15 cellular contexts compared by ENCODE assay signal in genomic region chr10:34658934-34659333, GRCh38.
DNase-seq lines count a peak whose midpoint lies in the region; ATAC-seq and TF ChIP-seq lines count a peak whose summit lies in the region.
"Had no signal": no experiment of that assay in that cellular context is flagged by ENCODE, and none has a peak within 500 bp of the region (broad histone marks: within the 10 kb centered on the region; RNA-seq: fewer than 3 reads in every experiment).

No MANE protein-coding gene starts in this region.

- H3K9me3 ChIP-seq in colonic mucosa (no peaks in the 10 kb centered on the region), esophagus squamous epithelium (no peaks in the 10 kb centered on the region), transverse colon (no peaks in the 10 kb centered on the region)
- H3K9me3 ChIP-seq: A549, BE2C, Caco-2 had no signal

- H3K4me1 ChIP-seq in GM23338 (ENCODE audit: insufficient read depth) (peaks cover 46% of the 10 kb centered on the region), colonic mucosa (peaks cover 8% of the 10 kb centered on the region), esophagus squamous epithelium (peaks cover 0 to 82% (median 5%) of the 10 kb centered on the region in 3 donors), transverse colon (peaks cover 0 to 47% (median 23%) of the 10 kb centered on the region in 4 donors)
- H3K4me1 ChIP-seq: Caco-2 had no signal

- no peak for TF ChIP-seq EP300 in transverse colon (IDR thresholded peaks at IDR 0.05; ENCODE audit: low read depth)

- no peaks in the 10 kb centered on the region; the same call in 1 of the 2 replicates for H3F3A ChIP-seq in GM23338 (replicated peaks; ENCODE audit: low read depth)

- H3K4me2 ChIP-seq in GM23338 = no peak overlapping the region
- H3K4me2 ChIP-seq: A549 had no signal

- no peak overlapping the region for H3K4me3 Mint-ChIP-seq in GM23338
- H3K4me3 Mint-ChIP-seq: CD8-positive, alpha-beta memory T cell had no signal

- no peak overlapping the region for H3K27ac ChIP-seq in GM23338 (ENCODE audit: low read depth)
- H3K27ac ChIP-seq in colonic mucosa = no peak overlapping the region
- peak overlapping the region in 3 of 4 donors; percentile 7 to 52 (median 43) for H3K27ac ChIP-seq in esophagus squamous epithelium
- H3K27ac ChIP-seq in transverse colon = no peak overlapping the region
- H3K27ac ChIP-seq: A549 had no signal

- DNase-seq in GM23338 (ENCODE audit: low spot score) (no peak), colonic mucosa (peak; percentile 61), esophagus squamous epithelium (lab: John Stamatoyannopoulos, UW) (no peak), transverse colon (peak; percentile 34)
- DNase-seq in stimulated activated CD4-positive, alpha-beta T cell treated with anti-CD3 and anti-CD28 coated beads, Interleukin-4, amount 100 ng/mL, for 1 hour = no peak
- DNase-seq: BE2C; Caco-2; CD8-positive, alpha-beta memory T cell; DND-41; GDM1; H9 had no signal

- TF ChIP-seq POLR2A in esophagus squamous epithelium (IDR thresholded peaks at IDR 0.05) (no peak), transverse colon (IDR thresholded peaks at IDR 0.05) (no peak)

- TF ChIP-seq CTCF in GM23338 (conservative IDR thresholded peaks at IDR 0.05; ENCODE audit: low read depth in 2 of 2) (no peak), colonic mucosa (IDR thresholded peaks at IDR 0.05) (no peak), esophagus squamous epithelium (IDR thresholded peaks at IDR 0.05) (no peak), transverse colon (IDR thresholded peaks at IDR 0.05) (no peak)

- H3K79me2 ChIP-seq in GM23338 (replicated peaks; ENCODE audit: insufficient read depth) = peaks cover 78% of the 10 kb centered on the region

- H3K9ac ChIP-seq in colonic mucosa (ENCODE audit: low read depth in 2 of 2, low read length in 2 of 2) = no peak overlapping the region

- H3K27ac Mint-ChIP-seq in GM23338 = no peak overlapping the region
- H3K27ac Mint-ChIP-seq: CD8-positive, alpha-beta memory T cell had no signal

- peaks cover 4% of the 10 kb centered on the region; the same call in 1 of the 2 replicates for H4K20me1 ChIP-seq in GM23338 (replicated peaks; ENCODE audit: insufficient read depth)

- in situ Hi-C loops in transverse colon (cut with MboI; ENCODE audit: low pct_ligation_motif_present in 1 of 4, low pct_unique_long_range_greater_than_20kb in 1 of 4, low sequenced_read_pairs in 3 of 4) = loop anchor here in 3 of 4 donors (25.0 kb wide), 1 partner anchor 328 kb away; no protein-coding TSS in a partner anchor

- no peaks in the 10 kb centered on the region for H3K9me3 Mint-ChIP-seq in GM23338
- H3K9me3 Mint-ChIP-seq: CD8-positive, alpha-beta memory T cell; H9 had no signal

- no peaks in the 10 kb centered on the region for H3K9me2 ChIP-seq in GM23338 (ENCODE audit: insufficient read depth)

- no peak overlapping the region for H3K4me3 ChIP-seq in GM23338
- H3K4me3 ChIP-seq in colonic mucosa = no peak overlapping the region
- no peak overlapping the region for H3K4me3 ChIP-seq in esophagus squamous epithelium
- H3K4me3 ChIP-seq in transverse colon = no peak overlapping the region
- H3K4me3 ChIP-seq: A549 had no signal

- H3K4me1 Mint-ChIP-seq in GM23338 = peaks cover 67% of the 10 kb centered on the region
- H3K4me1 Mint-ChIP-seq: CD8-positive, alpha-beta memory T cell had no signal

- peak; percentile 23; the same call in 2 of the 3 replicates for ATAC-seq in GM23338
- no peak for ATAC-seq in GM18511 (IDR thresholded peaks at IDR 0.05; ENCODE audit: unreplicated experiment)
- ATAC-seq in GM18907 (IDR thresholded peaks at IDR 0.05; ENCODE audit: unreplicated experiment) = no peak
- ATAC-seq: HepG2 had no signal

- no peak overlapping the region for H2AFZ ChIP-seq in GM23338

- 56 to 85% methylated on average over 1 of the region's 1 CpG for WGBS in esophagus squamous epithelium, 2 donors
- WGBS in transverse colon (ENCODE audit: low coverage in 1 of 2), 2 donors = 62 to 63% methylated on average over 1 of the region's 1 CpG

- peaks cover 5% of the 10 kb centered on the region for H3K27me3 Mint-ChIP-seq in GM23338 (ENCODE audit: insufficient read depth, low read depth, poor library complexity)

- no peaks in the 10 kb centered on the region for H3K36me3 ChIP-seq in GM23338 (ENCODE audit: insufficient read depth)
- no peaks in the 10 kb centered on the region for H3K36me3 ChIP-seq in colonic mucosa
- H3K36me3 ChIP-seq in esophagus squamous epithelium = no peaks in the 10 kb centered on the region
- no peaks in the 10 kb centered on the region for H3K36me3 ChIP-seq in transverse colon
- H3K36me3 ChIP-seq: BE2C had no signal

- no peaks in the 10 kb centered on the region for H3K27me3 ChIP-seq in GM23338 (ENCODE audit: insufficient read depth)
- no peaks in the 10 kb centered on the region for H3K27me3 ChIP-seq in colonic mucosa
- no peaks in the 10 kb centered on the region for H3K27me3 ChIP-seq in esophagus squamous epithelium
- H3K27me3 ChIP-seq in transverse colon = no peaks in the 10 kb centered on the region
- H3K27me3 ChIP-seq: BE2C had no signal

- no peaks in the 10 kb centered on the region for H3K36me3 Mint-ChIP-seq in GM23338 (ENCODE audit: low read depth)
- H3K36me3 Mint-ChIP-seq: CD8-positive, alpha-beta memory T cell had no signal

- intact Hi-C loops in colonic mucosa (cut with DNase I) = no loop called here
- intact Hi-C loops in esophagus squamous epithelium (cut with DNase I) = no loop called here
- intact Hi-C loops in transverse colon (cut with DNase I; ENCODE audit: low total_unique reads) = no loop called here

TF ChIP-seq in GM23338, 12 proteins besides CTCF, POLR2A, EP300 and RAD21 (continues in another document):
- TF ChIP-seq ZNF331 (CRISPR knock-in tag; IDR thresholded peaks at IDR 0.05; ENCODE audit: low read depth) (no peak), ETS1 (IDR thresholded peaks at IDR 0.05) (no peak), STAT1 (IDR thresholded peaks at IDR 0.05; ENCODE audit: unreplicated experiment) (no peak), EZH2phosphoT487 (IDR thresholded peaks at IDR 0.05; ENCODE audit: unreplicated experiment) (no peak), EZH2 (IDR thresholded peaks at IDR 0.05; ENCODE audit: low read depth, unreplicated experiment) (no peak), NANOG (IDR thresholded peaks at IDR 0.05; ENCODE audit: borderline replicate concordance) (no peak)

Comparison
In these comparisons a context has a peak if more than half of its experiments do, and no peak if none do; other contexts are left out.
1. DNase-seq: peak in colonic mucosa (single experiment) and transverse colon (single experiment); none in GM23338 (single experiment), esophagus squamous epithelium (single experiment) and stimulated activated CD4-positive, alpha-beta T cell treated with anti-CD3 and anti-CD28 coated beads, Interleukin-4, amount 100 ng/mL, for 1 hour (single experiment).
2. H3K27ac ChIP-seq: peak in esophagus squamous epithelium (3 of 4); none in GM23338 (single experiment), colonic mucosa (single experiment) and transverse colon (0 of 4).